In genomic region chr1:101167891-101168290, GRCh38 we compare ENCODE assay signal across 18 cellular contexts.
DNase-seq lines count a peak whose midpoint lies in the region; ATAC-seq, FAIRE-seq and TF ChIP-seq lines count a peak whose summit lies in the region.
"Had no signal": no experiment of that assay in that cellular context is flagged by ENCODE, and none has a peak within 500 bp of the region (broad histone marks: within the 10 kb centered on the region; RNA-seq: fewer than 3 reads in every experiment).

No MANE protein-coding gene starts in this region.

- peaks cover 12% of the 10 kb centered on the region for H3K36me3 Mint-ChIP-seq in T-helper 2 cell treated with Interferon-gamma antibody and Interleukin-4, amounts not matched to agents 5 μg/mL and 100 μg/mL, for 36 hours (ENCODE audit: low read depth)

- no peak for DNase-seq in GM19239 (ENCODE audit: insufficient read length, low spot score)
- no peak for DNase-seq in T-helper 2 cell treated with Interferon-gamma antibody and Interleukin-4, amounts not matched to agents 5 μg/mL and 100 μg/mL, for 36 hours (ENCODE audit: low spot score)
- DNase-seq in SIG-M5 treated with dmso at 0.1 percent for 504 hours (lab: John Stamatoyannopoulos, UW; ENCODE audit: unreplicated experiment), result no peak
- no peak for DNase-seq in A673 (ENCODE audit: low spot score)
- no peak for DNase-seq in NCI-H1930 (lab: John Stamatoyannopoulos, UW)
- DNase-seq: cerebellar nuclear complex; gastrocnemius medialis; GOT3; MG63; naive thymus-derived CD4-positive, alpha-beta T cell; NCI-H2081; NCI-H526 treated with DMSO at 0.1 percent for 48 hours; substantia nigra had no signal

- H3K27ac Mint-ChIP-seq in T-helper 2 cell treated with Interferon-gamma antibody and Interleukin-4, amounts not matched to agents 5 μg/mL and 100 μg/mL, for 36 hours, result peak overlapping the region; percentile 56
- H3K27ac Mint-ChIP-seq: naive thymus-derived CD4-positive, alpha-beta T cell had no signal

- H3K9me3 Mint-ChIP-seq in T-helper 2 cell treated with Interferon-gamma antibody and Interleukin-4, amounts not matched to agents 5 μg/mL and 100 μg/mL, for 36 hours, result peaks cover 6% of the 10 kb centered on the region

- H3K27ac ChIP-seq in A673 (ENCODE audit: low read depth, low read length, poor library complexity, severe bottlenecking), result no peak overlapping the region
- H3K27ac ChIP-seq: gastrocnemius medialis had no signal

- H3K4me3 ChIP-seq in A673 (ENCODE audit: low read depth, low read length, poor library complexity, severe bottlenecking), result no peak overlapping the region
- H3K4me3 ChIP-seq: gastrocnemius medialis, lung, MG63 had no signal

- ATAC-seq in GM18519 (IDR thresholded peaks at IDR 0.05; ENCODE audit: low FRiP score, unreplicated experiment), result peak; percentile 78
- ATAC-seq in HG02938 (IDR thresholded peaks at IDR 0.05; ENCODE audit: unreplicated experiment), result peak; percentile 86
- ATAC-seq in HG03025 (IDR thresholded peaks at IDR 0.05; ENCODE audit: low FRiP score, unreplicated experiment), result no peak
- ATAC-seq: gastrocnemius medialis; naive thymus-derived CD4-positive, alpha-beta T cell; Panc1 had no signal

- H3K4me1 ChIP-seq in A673 (ENCODE audit: insufficient read depth, low read length, poor library complexity, severe bottlenecking), result no peaks in the 10 kb centered on the region
- H3K4me1 ChIP-seq: gastrocnemius medialis had no signal

- POLR2A ChIA-PET in A673 (lab: Charles Lee; ENCODE audit: low non-redundant PET), result no interaction called here

- no peak for TF ChIP-seq CTCF in A673 (conservative IDR thresholded peaks at IDR 0.05; ENCODE audit: low read depth, low read length)

- no peaks in the 10 kb centered on the region for H3K27me3 ChIP-seq in A673 (replicated peaks; ENCODE audit: insufficient read depth, low read depth, low read length, poor library complexity)
- H3K27me3 ChIP-seq: gastrocnemius medialis, MG63 had no signal

- H3K4me1 Mint-ChIP-seq in T-helper 2 cell treated with Interferon-gamma antibody and Interleukin-4, amounts not matched to agents 5 μg/mL and 100 μg/mL, for 36 hours (ENCODE audit: low read depth), result peaks cover 31% of the 10 kb centered on the region

- H3K27me3 Mint-ChIP-seq in T-helper 2 cell treated with Interferon-gamma antibody and Interleukin-4, amounts not matched to agents 5 μg/mL and 100 μg/mL, for 36 hours (ENCODE audit: low read depth), result no peaks in the 10 kb centered on the region
- H3K27me3 Mint-ChIP-seq: naive thymus-derived CD4-positive, alpha-beta T cell had no signal

- no TSS peak for BruUV-seq in A673 (replicated peaks; lab: Mats Ljungman, UMichigan)

- H3K4me3 Mint-ChIP-seq in T-helper 2 cell treated with Interferon-gamma antibody and Interleukin-4, amounts not matched to agents 5 μg/mL and 100 μg/mL, for 36 hours, result no peak overlapping the region
- H3K4me3 Mint-ChIP-seq: naive thymus-derived CD4-positive, alpha-beta T cell had no signal

- CTCF ChIA-PET in A673 (lab: Charles Lee), result no interaction called here

- FAIRE-seq in GM19239 (lab: Jason Lieb, UNC), result peak; percentile 51

- H3K36me3 ChIP-seq in A673 (ENCODE audit: insufficient read depth, low read length, poor library complexity, severe bottlenecking), result no peaks in the 10 kb centered on the region
- H3K36me3 ChIP-seq: gastrocnemius medialis, MG63 had no signal

- intact Hi-C loops in A673 (cut with micrococcal nuclease; ENCODE audit: unreplicated experiment), result no loop called here

- H3K9me3 ChIP-seq in A673 (ENCODE audit: low read depth, low read length, poor library complexity, severe bottlenecking), result no peaks in the 10 kb centered on the region
- H3K9me3 ChIP-seq: gastrocnemius medialis, MG63 had no signal
